9 cellular contexts compared by ENCODE assay signal in genomic region chr5:148807845-148808244, GRCh38. TPM values are rescaled to one million over a fixed set of nuclear protein-coding genes. Genes with fewer than 3 reads are reported as not detected.
A peak's percentile ranks its signal among the peaks of the same experiment; 100 is the strongest.
DNase-seq lines count a peak whose midpoint lies in the region; ATAC-seq and TF ChIP-seq lines count a peak whose summit lies in the region.
"Had no signal": no experiment of that assay in that cellular context is flagged by ENCODE, and none has a peak within 500 bp of the region (broad histone marks: within the 10 kb centered on the region; RNA-seq: fewer than 3 reads in every experiment).

No MANE protein-coding gene starts in this region.

- H3K4me1 ChIP-seq in right atrium auricular region (peaks cover 0 to 37% of the 10 kb centered on the region in 2 donors), Panc1 (ENCODE audit: control insufficient read depth, insufficient read depth, low read length) (0 out of 2 replicates have a peak, but pooled peaks cover 3% of the 10 kb centered on the region), left ventricle myocardium inferior (peaks cover 52% of the 10 kb centered on the region), upper lobe of right lung (peaks cover 35% of the 10 kb centered on the region)

- TF ChIP-seq CTCF in right atrium auricular region (IDR thresholded peaks at IDR 0.05) (no peak), Panc1 (IDR thresholded peaks at IDR 0.05) (no peak), left ventricle myocardium inferior (IDR thresholded peaks at IDR 0.05; ENCODE audit: borderline replicate concordance) (no peak), upper lobe of right lung (IDR thresholded peaks at IDR 0.05) (no peak)

- CTCF ChIA-PET in Panc1 (lab: Charles Lee) = no interaction called here

- H3K4me3 ChIP-seq in right atrium auricular region (no peak overlapping the region), Panc1 (ENCODE audit: low read depth in 2 of 2, low read length in 2 of 2) (no peak overlapping the region), left ventricle myocardium inferior (no peak overlapping the region), upper lobe of right lung (no peak overlapping the region), MG63 (no peak overlapping the region)

- no peaks in the 10 kb centered on the region for H3K36me3 ChIP-seq in right atrium auricular region
- no peaks in the 10 kb centered on the region for H3K36me3 ChIP-seq in Panc1 (ENCODE audit: control insufficient read depth, insufficient read depth, low read length)
- no peaks in the 10 kb centered on the region for H3K36me3 ChIP-seq in left ventricle myocardium inferior
- no peaks in the 10 kb centered on the region for H3K36me3 ChIP-seq in upper lobe of right lung
- H3K36me3 ChIP-seq in MG63 = no peaks in the 10 kb centered on the region

- intact Hi-C loops in Right ventricle myocardium superior (cut with DNase I) (no loop called here), Panc1 (cut with micrococcal nuclease; ENCODE audit: unreplicated experiment) (no loop called here), left ventricle myocardium inferior (cut with micrococcal nuclease) (no loop called here), upper lobe of right lung (cut with DNase I) (no loop called here)

- no peaks in the 10 kb centered on the region for H3K9me3 ChIP-seq in right atrium auricular region
- no peaks in the 10 kb centered on the region for H3K9me3 ChIP-seq in Panc1 (ENCODE audit: control insufficient read depth, insufficient read depth, low read depth, low read length)
- no peaks in the 10 kb centered on the region for H3K9me3 ChIP-seq in left ventricle myocardium inferior (replicated peaks)
- no peaks in the 10 kb centered on the region for H3K9me3 ChIP-seq in upper lobe of right lung
- no peaks in the 10 kb centered on the region for H3K9me3 ChIP-seq in MG63

- in situ Hi-C loops in Panc1 (cut with HindIII; ENCODE audit: low pct_unique_long_range_greater_than_20kb, low sequenced_read_pairs) = no loop called here

- H3K27me3 ChIP-seq in right atrium auricular region (no peaks in the 10 kb centered on the region), Panc1 (ENCODE audit: control insufficient read depth, insufficient read depth, low read length) (no peaks in the 10 kb centered on the region), left ventricle myocardium inferior (ENCODE audit: low read depth) (no peaks in the 10 kb centered on the region), upper lobe of right lung (no peaks in the 10 kb centered on the region), MG63 (no peaks in the 10 kb centered on the region)

- H3K27ac ChIP-seq in right atrium auricular region = peak overlapping the region in 1 of 2 donors; percentile 27
- no peak overlapping the region for H3K27ac ChIP-seq in Panc1 (ENCODE audit: low read length)
- H3K27ac ChIP-seq in left ventricle myocardium inferior (replicated peaks) = peak overlapping the region; percentile 55
- peak overlapping the region; percentile 73 for H3K27ac ChIP-seq in upper lobe of right lung

- no TSS peak for BruUV-seq in Panc1 (replicated peaks; lab: Mats Ljungman, UMichigan)

- DNase-seq in Right ventricle myocardium superior (no peak), right atrium auricular region (ENCODE audit: low spot score) (no peak), Panc1 (ENCODE audit: low read depth, low spot score) (no peak), left ventricle myocardium inferior (no peak), upper lobe of right lung (no peak), NCI-H1048 (lab: John Stamatoyannopoulos, UW) (no peak), MG63 (no peak), GF-D8 (lab: John Stamatoyannopoulos, UW) (no peak)
- DNase-seq: C1 segment of cervical spinal cord had no signal

- ATAC-seq in Right ventricle myocardium superior (ENCODE audit: poor library complexity) = peak; percentile 31
- ATAC-seq in Panc1 = peak; percentile 46
- peak; percentile 87 for ATAC-seq in upper lobe of right lung

- POLR2A ChIA-PET in Panc1 (lab: Charles Lee) = no interaction called here

RNA-seq across cellular contexts. Expression of gene ADRB2, which starts 18.6 kb away (rescaled TPM):
- 5.6 TPM for total RNA-seq in Right ventricle myocardium superior
- 1 to 10 TPM; 7.3 to 7.7 TPM for total RNA-seq in right atrium auricular region
- total RNA-seq in Panc1 (2021; ENCODE audit: unreplicated experiment) = 1.0 TPM
- polyA plus RNA-seq in Panc1 (2012; ENCODE audit: insufficient read length) = 0.40 TPM
- 5.1 TPM for total RNA-seq in left ventricle myocardium inferior
- 28.0 TPM for total RNA-seq in upper lobe of right lung
- 5.3 and 12.9 TPM in 2 replicates for total RNA-seq in MG63 (2014; rRNA removed; shearing (Covaris generic); ENCODE audit: low replicate concordance)

Comparison
In these comparisons a context has a peak if more than half of its experiments do, and no peak if none do; other contexts are left out.
1. ATAC-seq: peak in every context shown above with its lines; median percentile 87 in upper lobe of right lung; 46 in Panc1; 31 in Right ventricle myocardium superior.